13 cellular contexts compared by ENCODE assay signal in genomic region chr11:2587132-2587930, GRCh38.
DNase-seq lines count a peak whose midpoint lies in the region; TF ChIP-seq lines count a peak whose summit lies in the region.
"Had no signal": no experiment of that assay in that cellular context is flagged by ENCODE, and none has a peak within 500 bp of the region (broad histone marks: within the 10 kb centered on the region; RNA-seq: fewer than 3 reads in every experiment).

No MANE protein-coding gene starts in this region.

- no peaks in the 10 kb centered on the region for H3K36me3 ChIP-seq in H7 (replicated peaks; ENCODE audit: control insufficient read depth, insufficient read depth, low read length)
- H3K36me3 ChIP-seq in spleen, result peaks cover 0 to 72% (median 0%) of the 10 kb centered on the region in 6 donors
- H3K36me3 ChIP-seq in GM23248 (ENCODE audit: low read depth), result no peaks in the 10 kb centered on the region
- H3K36me3 ChIP-seq: thoracic aorta had no signal

- intact Hi-C loops in activated CD4-positive, alpha-beta memory T cell treated with anti-CD3 and anti-CD28 coated beads for 36 hours (cut with micrococcal nuclease), result no loop called here
- intact Hi-C loops in spleen (cut with DNase I; ENCODE audit: low total_unique reads), result no loop called here

- no peak overlapping the region for H3K9ac ChIP-seq in GM23248

- H3F3A ChIP-seq in GM23248 (ENCODE audit: insufficient read depth), result no peaks in the 10 kb centered on the region

- H3K27me3 ChIP-seq in H7 (ENCODE audit: control insufficient read depth, insufficient read depth, low read length) (peaks cover 16% of the 10 kb centered on the region), spleen (replicated peaks in 1 of 7) (no peaks in the 10 kb centered on the region), GM23248 (replicated peaks; ENCODE audit: insufficient read depth) (peaks cover 3% of the 10 kb centered on the region)

- no peak for TF ChIP-seq CTCF in spleen (IDR thresholded peaks at IDR 0.05 in 8 of 11, conservative IDR thresholded peaks at IDR 0.05 in 3 of 11)

- H3K9me3 Mint-ChIP-seq in activated CD4-positive, alpha-beta memory T cell treated with anti-CD3 and anti-CD28 coated beads for 36 hours, result no peaks in the 10 kb centered on the region
- H3K9me3 Mint-ChIP-seq in activated CD4-positive, alpha-beta memory T cell treated with anti-CD3 and anti-CD28 coated beads, Interleukin-2, amount 10 ng/mL, durations not matched to agents 7 days and 5 days, result no peaks in the 10 kb centered on the region

- in situ Hi-C loops in GM23248 (cut with MboI), result no loop called here

- H3K4me3 ChIP-seq in H7 (ENCODE audit: insufficient read depth, low read depth, low read length), result no peak overlapping the region
- H3K4me3 ChIP-seq in spleen, result no peak overlapping the region
- no peak overlapping the region for H3K4me3 ChIP-seq in GM23248
- H3K4me3 ChIP-seq: K562, thoracic aorta had no signal

- CTCF ChIA-PET in activated CD4-positive, alpha-beta memory T cell treated with anti-CD3 and anti-CD28 coated beads for 36 hours (lab: Charles Lee), result no interaction called here
- CTCF ChIA-PET in activated CD4-positive, alpha-beta memory T cell treated with anti-CD3 and anti-CD28 coated beads, Interleukin-2, amount 10 ng/mL, durations not matched to agents 7 days and 5 days (lab: Charles Lee), result no interaction called here

- H4K20me1 ChIP-seq in GM23248 (ENCODE audit: insufficient read depth), result no peaks in the 10 kb centered on the region

- TF ChIP-seq POLR2A in spleen (IDR thresholded peaks at IDR 0.05), result no peak

- H3K79me2 ChIP-seq in GM23248 (ENCODE audit: insufficient read depth), result no peaks in the 10 kb centered on the region

- DNase-seq in activated CD4-positive, alpha-beta memory T cell treated with anti-CD3 and anti-CD28 coated beads for 36 hours, result peak; percentile 3
- DNase-seq in activated CD4-positive, alpha-beta memory T cell treated with anti-CD3 and anti-CD28 coated beads, Interleukin-2, amount 10 ng/mL, durations not matched to agents 7 days and 5 days, result no peak
- DNase-seq in H7 (peak; percentile 36), iPS-NIHi11 (ENCODE audit: low spot score) (peak; percentile 3), spleen (peak; percentile 66), NCI-H2196 (lab: John Stamatoyannopoulos, UW; ENCODE audit: unreplicated experiment) (no peak), GM23248 (no peak), EL (no peak)
- DNase-seq: amygdala, NCI-H1436, NCI-H524 had no signal

- H3K4me3 Mint-ChIP-seq in activated CD4-positive, alpha-beta memory T cell treated with anti-CD3 and anti-CD28 coated beads for 36 hours, result no peak overlapping the region
- no peak overlapping the region for H3K4me3 Mint-ChIP-seq in activated CD4-positive, alpha-beta memory T cell treated with anti-CD3 and anti-CD28 coated beads, Interleukin-2, amount 10 ng/mL, durations not matched to agents 7 days and 5 days

- WGBS in spleen, 5 donors, result 94 to 97% (median 95%) methylated on average over 15 to 20 of the region's 20 CpGs
- WGBS in GM23248 (ENCODE audit: low coverage in 1 of 2, low lambda C conversion rate in 2 of 2, missing lambda C conversion rate in 2 of 2), 2 experiments, result 71% methylated on average over 19 to 20 of the region's 20 CpGs

- POLR2A ChIA-PET in activated CD4-positive, alpha-beta memory T cell treated with anti-CD3 and anti-CD28 coated beads for 36 hours (lab: Charles Lee), result no interaction called here
- POLR2A ChIA-PET in activated CD4-positive, alpha-beta memory T cell treated with anti-CD3 and anti-CD28 coated beads, Interleukin-2, amount 10 ng/mL, durations not matched to agents 7 days and 5 days (lab: Charles Lee), result no interaction called here

- H3K4me1 Mint-ChIP-seq in activated CD4-positive, alpha-beta memory T cell treated with anti-CD3 and anti-CD28 coated beads for 36 hours (ENCODE audit: low read depth), result no peaks in the 10 kb centered on the region
- no peaks in the 10 kb centered on the region for H3K4me1 Mint-ChIP-seq in activated CD4-positive, alpha-beta memory T cell treated with anti-CD3 and anti-CD28 coated beads, Interleukin-2, amount 10 ng/mL, durations not matched to agents 7 days and 5 days

- no peak overlapping the region for H3K27ac ChIP-seq in spleen
- H3K27ac ChIP-seq in GM23248, result no peak overlapping the region
- H3K27ac ChIP-seq: thoracic aorta had no signal

- H3K27me3 Mint-ChIP-seq in activated CD4-positive, alpha-beta memory T cell treated with anti-CD3 and anti-CD28 coated beads for 36 hours, result no peaks in the 10 kb centered on the region
- no peaks in the 10 kb centered on the region for H3K27me3 Mint-ChIP-seq in activated CD4-positive, alpha-beta memory T cell treated with anti-CD3 and anti-CD28 coated beads, Interleukin-2, amount 10 ng/mL, durations not matched to agents 7 days and 5 days

- no peaks in the 10 kb centered on the region for H3K9me3 ChIP-seq in spleen
- H3K9me3 ChIP-seq in GM23248 (ENCODE audit: low read depth), result no peaks in the 10 kb centered on the region
- H3K9me3 ChIP-seq: thoracic aorta had no signal

- peaks cover 8% of the 10 kb centered on the region for H3K36me3 Mint-ChIP-seq in activated CD4-positive, alpha-beta memory T cell treated with anti-CD3 and anti-CD28 coated beads for 36 hours
- no peaks in the 10 kb centered on the region for H3K36me3 Mint-ChIP-seq in activated CD4-positive, alpha-beta memory T cell treated with anti-CD3 and anti-CD28 coated beads, Interleukin-2, amount 10 ng/mL, durations not matched to agents 7 days and 5 days (ENCODE audit: low read depth)

- H3K4me2 ChIP-seq in GM23248 (ENCODE audit: unreplicated experiment), result no peak overlapping the region

- no peak overlapping the region for H3K27ac Mint-ChIP-seq in activated CD4-positive, alpha-beta memory T cell treated with anti-CD3 and anti-CD28 coated beads for 36 hours
- H3K27ac Mint-ChIP-seq in activated CD4-positive, alpha-beta memory T cell treated with anti-CD3 and anti-CD28 coated beads, Interleukin-2, amount 10 ng/mL, durations not matched to agents 7 days and 5 days, result no peak overlapping the region

- H3K9me2 ChIP-seq in GM23248 (ENCODE audit: insufficient read depth), result no peaks in the 10 kb centered on the region

- no peak overlapping the region for H2AFZ ChIP-seq in GM23248

- H3K4me1 ChIP-seq in spleen (no peaks in the 10 kb centered on the region), GM23248 (ENCODE audit: insufficient read depth) (no peaks in the 10 kb centered on the region)

Comparison
In these comparisons a context has a peak if more than half of its experiments do, and no peak if none do; other contexts are left out.
1. DNase-seq: peak in activated CD4-positive, alpha-beta memory T cell treated with anti-CD3 and anti-CD28 coated beads for 36 hours (single experiment), H7 (single experiment), iPS-NIHi11 (single experiment) and spleen (single experiment); none in activated CD4-positive, alpha-beta memory T cell treated with anti-CD3 and anti-CD28 coated beads, Interleukin-2, amount 10 ng/mL, durations not matched to agents 7 days and 5 days (single experiment), NCI-H2196 (single experiment), GM23248 (single experiment) and EL (single experiment).